21 cellular contexts compared by ENCODE assay signal in genomic region chr5:6333182-6333905, GRCh38.
"Had no signal": no experiment of that assay in that cellular context is flagged by ENCODE, and none has a peak within 500 bp of the region (broad histone marks: within the 10 kb centered on the region; RNA-seq: fewer than 3 reads in every experiment).

No MANE protein-coding gene starts in this region.

- H3K27ac ChIP-seq: SJCRH30, SK-N-MC had no signal

- H3K4me1 ChIP-seq: SJCRH30 had no signal

- DNase-seq: IMR-90, Karpas-422, KG1, MG63, NCI-H1092 treated with DMSO at 0.1 percent for 48 hours, NCI-H1436, NCI-H187, NCI-H2029, NCI-H2081 treated with DMSO at 0.1 percent for 48 hours, NCI-H2171, NCI-H226, NCI-H446, NCI-H510A, NCI-H524 treated with DMSO at 0.1 percent for 48 hours, NCI-H69, NCI-H774, RPMI8226, SHP77 treated with DMSO at 0.1 percent for 48 hours, SJCRH30 had no signal

- H3K9me3 ChIP-seq: SJCRH30 had no signal

- H3K4me3 ChIP-seq: MG63, SJCRH30, SK-N-MC had no signal

- H3K27me3 ChIP-seq: MG63, SJCRH30 had no signal

- H3K36me3 ChIP-seq: MG63, SJCRH30 had no signal

- ATAC-seq: HepG2 had no signal
